1 cellular context compared by ENCODE assay signal in the genomic region with DNA sequence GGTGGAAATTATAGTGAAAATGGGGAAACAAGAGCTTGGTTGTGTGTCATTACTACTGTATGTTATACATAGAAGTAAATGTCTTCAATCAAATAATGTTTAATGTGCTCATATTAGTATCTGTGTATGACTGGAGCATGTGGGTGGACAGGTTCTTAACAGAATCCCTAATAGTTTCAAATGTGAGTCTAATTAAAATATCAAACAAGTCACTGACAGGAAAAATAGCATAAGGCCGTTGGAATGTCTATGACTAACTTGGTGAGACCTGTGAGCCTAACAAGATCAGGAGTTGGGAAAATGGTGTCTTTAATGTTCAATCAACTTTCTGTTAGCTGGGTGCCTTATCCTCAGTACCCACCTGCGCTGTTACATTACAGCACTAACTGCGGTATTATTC.
TF ChIP-seq lines count a peak whose summit lies in the region.

No MANE protein-coding gene starts in this region.

TF ChIP-seq in IMR-90, 13 proteins besides CTCF, POLR2A, EP300 and RAD21:
- TF ChIP-seq RFX5 (IDR thresholded peaks at IDR 0.05; ENCODE audit: low read depth, low read length) (no peak), MXI1 (IDR thresholded peaks at IDR 0.05; ENCODE audit: borderline replicate concordance, low read depth, low read length) (no peak), SMC3 (IDR thresholded peaks at IDR 0.05; ENCODE audit: low read depth, low read length) (no peak), BHLHE40 (IDR thresholded peaks at IDR 0.05; ENCODE audit: low read depth, low read length) (no peak), CEBPB (IDR thresholded peaks at IDR 0.05; ENCODE audit: low read depth, low read length) (no peak), CHD1 (IDR thresholded peaks at IDR 0.05; ENCODE audit: low read depth, low read length) (no peak)
- TF ChIP-seq, protein P1, sequence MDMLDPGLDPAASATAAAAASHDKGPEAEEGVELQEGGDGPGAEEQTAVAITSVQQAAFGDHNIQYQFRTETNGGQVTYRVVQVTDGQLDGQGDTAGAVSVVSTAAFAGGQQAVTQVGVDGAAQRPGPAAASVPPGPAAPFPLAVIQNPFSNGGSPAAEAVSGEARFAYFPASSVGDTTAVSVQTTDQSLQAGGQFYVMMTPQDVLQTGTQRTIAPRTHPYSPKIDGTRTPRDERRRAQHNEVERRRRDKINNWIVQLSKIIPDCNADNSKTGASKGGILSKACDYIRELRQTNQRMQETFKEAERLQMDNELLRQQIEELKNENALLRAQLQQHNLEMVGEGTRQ (IDR thresholded peaks at IDR 0.05; ENCODE audit: low read depth, low read length), result no peak
